20 cellular contexts compared by ENCODE assay signal in genomic region chr6:100453701-100454521, GRCh38. TPM values are rescaled to one million over a fixed set of nuclear protein-coding genes. Genes with fewer than 3 reads are reported as not detected.
DNase-seq lines count a peak whose midpoint lies in the region; ATAC-seq and TF ChIP-seq lines count a peak whose summit lies in the region.
"Had no signal": no experiment of that assay in that cellular context is flagged by ENCODE, and none has a peak within 500 bp of the region (broad histone marks: within the 10 kb centered on the region; RNA-seq: fewer than 3 reads in every experiment).

No MANE protein-coding gene starts in this region.

- no peak overlapping the region for H2AFZ ChIP-seq in osteoblast (ENCODE audit: low read length)

- peaks cover 18% of the 10 kb centered on the region for H3K4me1 Mint-ChIP-seq in glutamatergic neuron (ENCODE audit: low read depth, unreplicated experiment)

- no peaks in the 10 kb centered on the region for H3K4me1 ChIP-seq in osteoblast (ENCODE audit: insufficient read depth, low read length)
- H3K4me1 ChIP-seq: breast epithelium had no signal

- H3K27me3 ChIP-seq in osteoblast (ENCODE audit: insufficient read depth, low read length): peaks cover 100% of the 10 kb centered on the region

- peaks cover 24% of the 10 kb centered on the region for H3K27me3 Mint-ChIP-seq in glutamatergic neuron (ENCODE audit: unreplicated experiment)

- TF ChIP-seq CTCF in glutamatergic neuron (IDR thresholded peaks at IDR 0.05; ENCODE audit: partially characterized antibody, unreplicated experiment) (no peak), osteoblast (IDR thresholded peaks at IDR 0.05; ENCODE audit: extremely low read depth, low read depth, low read length) (no peak)

- H3K4me3 Mint-ChIP-seq in glutamatergic neuron (ENCODE audit: unreplicated experiment): peak overlapping the region; percentile 86
- H3K4me3 Mint-ChIP-seq: activated naive CD4-positive, alpha-beta T cell treated with anti-CD3 and anti-CD28 coated beads for 36 hours had no signal

- H3K27ac Mint-ChIP-seq in glutamatergic neuron (ENCODE audit: unreplicated experiment): no peak overlapping the region
- H3K27ac Mint-ChIP-seq: activated naive CD4-positive, alpha-beta T cell treated with anti-CD3 and anti-CD28 coated beads for 36 hours had no signal

- ATAC-seq in stimulated activated naive CD8-positive, alpha-beta T cell treated with anti-CD3 and anti-CD28 coated beads, Interleukin-15, Interleukin-2, amounts not matched to agents 100 U/mL and 50 U/mL, for 24 hours: no peak
- ATAC-seq in HG02763 (IDR thresholded peaks at IDR 0.05; ENCODE audit: unreplicated experiment): no peak

- no peaks in the 10 kb centered on the region for H3K36me3 ChIP-seq in osteoblast (ENCODE audit: insufficient read depth, low read length)
- H3K36me3 ChIP-seq: breast epithelium, vagina had no signal

- H3K27ac ChIP-seq in osteoblast (ENCODE audit: low read depth, low read length): no peak overlapping the region
- H3K27ac ChIP-seq: breast epithelium, epithelial cell of prostate, vagina had no signal

- peaks cover 7% of the 10 kb centered on the region for H4K20me1 ChIP-seq in osteoblast (ENCODE audit: insufficient read depth, low read length)

- H3K9me3 ChIP-seq in osteoblast (ENCODE audit: low read depth, low read length): no peaks in the 10 kb centered on the region
- H3K9me3 ChIP-seq: breast epithelium, vagina had no signal

- peak overlapping the region; percentile 19 for H3K4me2 ChIP-seq in osteoblast (ENCODE audit: insufficient read depth, low read length)

- H3K9me3 Mint-ChIP-seq in glutamatergic neuron (ENCODE audit: unreplicated experiment): peaks cover 21% of the 10 kb centered on the region

- no peak overlapping the region for H3K4me3 ChIP-seq in osteoblast (ENCODE audit: insufficient read depth, low read length)
- H3K4me3 ChIP-seq: vagina had no signal

- H3K79me2 ChIP-seq in osteoblast (ENCODE audit: insufficient read depth, low read length): no peaks in the 10 kb centered on the region

- intact Hi-C loops in head of caudate nucleus (cut with DNase I): no loop called here

- H3K36me3 Mint-ChIP-seq in glutamatergic neuron (ENCODE audit: unreplicated experiment): peaks cover 7% of the 10 kb centered on the region

- DNase-seq in EH (ENCODE audit: low read depth) (peak; percentile 96), SK-N-DZ (ENCODE audit: low spot score) (peak; percentile 59), glutamatergic neuron (peak; percentile 64), osteoblast (ENCODE audit: insufficient read length, low spot score, missing footprints) (peak; percentile 59), head of caudate nucleus (no peak), HuH-7 (ENCODE audit: low spot score) (no peak)
- no peak for DNase-seq in stimulated activated naive CD8-positive, alpha-beta T cell treated with anti-CD3 and anti-CD28 coated beads, Interleukin-15, Interleukin-2, amounts not matched to agents 100 U/mL and 50 U/mL, for 24 hours
- DNase-seq: activated CD8-positive, alpha-beta memory T cell treated with anti-CD3 and anti-CD28 coated beads for 24 hours; activated naive CD4-positive, alpha-beta T cell treated with anti-CD3 and anti-CD28 coated beads for 36 hours; hypothalamus; midbrain; NCI-H1417 treated with DMSO at 0.1 percent for 48 hours; NCI-H510A treated with DMSO at 0.1 percent for 48 hours had no signal

RNA-seq across cellular contexts. Expression of gene SIM1, which starts 10.8 kb away (rescaled TPM):
- polyA plus RNA-seq in SK-N-DZ (2014; cell fraction: cytosol; rRNA removed): not detected in 2 replicates
- not detected in 2 replicates for polyA plus RNA-seq in SK-N-DZ (2014; cell fraction: nucleus; rRNA removed)
- total RNA-seq in glutamatergic neuron (ENCODE audit: unreplicated experiment) (49.8 TPM), osteoblast (under 0.01 and 0.36 TPM in 2 replicates)
- total RNA-seq: activated naive CD4-positive, alpha-beta T cell treated with anti-CD3 and anti-CD28 coated beads for 36 hours; HT1080; posterior vena cava; RPMI7951; vagina had no signal

Comparison
In these comparisons a context has a peak if more than half of its experiments do, and no peak if none do; other contexts are left out.
1. DNase-seq: peak in EH (single experiment), SK-N-DZ (single experiment), glutamatergic neuron (single experiment) and osteoblast (single experiment); none in stimulated activated naive CD8-positive, alpha-beta T cell treated with anti-CD3 and anti-CD28 coated beads, Interleukin-15, Interleukin-2, amounts not matched to agents 100 U/mL and 50 U/mL, for 24 hours (single experiment), head of caudate nucleus (0 of 42) and HuH-7 (single experiment).
2. RNA of gene SIM1, which starts 10.8 kb away (total RNA-seq): 49.8 TPM in glutamatergic neuron (single experiment); under 0.01 to 0.36 TPM in osteoblast; every median in the first group is over 10 times any median in the second.